ENCODE assay signal across 1 cellular context in the genomic region with DNA sequence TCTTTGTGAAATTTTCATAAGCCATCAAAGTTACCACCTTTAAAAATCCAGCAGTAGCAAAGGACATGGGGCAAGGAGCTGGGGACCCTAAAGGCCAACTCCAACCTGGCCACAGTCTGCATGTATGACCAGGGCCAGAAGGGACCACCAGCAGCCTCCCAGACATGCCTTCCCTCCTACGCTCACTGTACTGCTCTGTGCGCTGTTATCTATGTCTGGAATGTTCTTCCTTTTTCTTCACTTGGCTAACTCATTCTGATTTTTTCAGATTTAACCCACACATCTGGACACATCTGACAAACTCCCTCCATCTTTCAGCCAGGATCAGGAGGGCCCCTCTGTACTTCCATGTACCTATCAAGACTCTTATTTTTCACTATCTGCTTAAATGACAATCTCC.
TF ChIP-seq lines count a peak whose summit lies in the region.

No MANE protein-coding gene starts in this region.

TF ChIP-seq in IMR-90, 13 proteins besides CTCF, POLR2A, EP300 and RAD21 (continued from another document):
- TF ChIP-seq, protein P1, sequence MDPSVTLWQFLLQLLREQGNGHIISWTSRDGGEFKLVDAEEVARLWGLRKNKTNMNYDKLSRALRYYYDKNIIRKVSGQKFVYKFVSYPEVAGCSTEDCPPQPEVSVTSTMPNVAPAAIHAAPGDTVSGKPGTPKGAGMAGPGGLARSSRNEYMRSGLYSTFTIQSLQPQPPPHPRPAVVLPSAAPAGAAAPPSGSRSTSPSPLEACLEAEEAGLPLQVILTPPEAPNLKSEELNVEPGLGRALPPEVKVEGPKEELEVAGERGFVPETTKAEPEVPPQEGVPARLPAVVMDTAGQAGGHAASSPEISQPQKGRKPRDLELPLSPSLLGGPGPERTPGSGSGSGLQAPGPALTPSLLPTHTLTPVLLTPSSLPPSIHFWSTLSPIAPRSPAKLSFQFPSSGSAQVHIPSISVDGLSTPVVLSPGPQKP (IDR thresholded peaks at IDR 0.05; ENCODE audit: borderline replicate concordance, low read depth, low read length) = no peak
- TF ChIP-seq, protein P2, sequence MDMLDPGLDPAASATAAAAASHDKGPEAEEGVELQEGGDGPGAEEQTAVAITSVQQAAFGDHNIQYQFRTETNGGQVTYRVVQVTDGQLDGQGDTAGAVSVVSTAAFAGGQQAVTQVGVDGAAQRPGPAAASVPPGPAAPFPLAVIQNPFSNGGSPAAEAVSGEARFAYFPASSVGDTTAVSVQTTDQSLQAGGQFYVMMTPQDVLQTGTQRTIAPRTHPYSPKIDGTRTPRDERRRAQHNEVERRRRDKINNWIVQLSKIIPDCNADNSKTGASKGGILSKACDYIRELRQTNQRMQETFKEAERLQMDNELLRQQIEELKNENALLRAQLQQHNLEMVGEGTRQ (IDR thresholded peaks at IDR 0.05; ENCODE audit: low read depth, low read length) = no peak
- no peak for TF ChIP-seq MAFK (IDR thresholded peaks at IDR 0.05; ENCODE audit: low read depth, low read length)
